ENCODE assay signal across 1 cellular context in genomic region chr12:55831407-55831880, GRCh38.
TF ChIP-seq lines count a peak whose summit lies in the region.

No MANE protein-coding gene starts in this region.

TF ChIP-seq in GM23338, 12 proteins besides CTCF, POLR2A, EP300 and RAD21:
- TF ChIP-seq ZNF462 (CRISPR knock-in tag; IDR thresholded peaks at IDR 0.05) = no peak
